In genomic region chr7:63071396-63071795, GRCh38 we compare ENCODE assay signal across 24 cellular contexts.
"Had no signal": no experiment of that assay in that cellular context is flagged by ENCODE, and none has a peak within 500 bp of the region (broad histone marks: within the 10 kb centered on the region; RNA-seq: fewer than 3 reads in every experiment).

No MANE protein-coding gene starts in this region.

- DNase-seq: left ventricle myocardium inferior; midbrain; mucosa of descending colon; naive thymus-derived CD8-positive, alpha-beta T cell; nucleus accumbens; stimulated activated CD4-positive, alpha-beta T cell treated with anti-CD3 and anti-CD28 coated beads, Interleukin-12 subunit alpha, Interleukin-12 subunit beta, amount 100 ng/mL, for 4 hours; stimulated activated CD4-positive, alpha-beta T cell treated with anti-CD3 and anti-CD28 coated beads, Interleukin-15, amount 100 ng/mL, for 24 hours; stimulated activated CD4-positive, alpha-beta T cell treated with anti-CD3 and anti-CD28 coated beads, Interleukin-2, amount 100 ng/mL, for 24 hours; stimulated activated CD4-positive, alpha-beta T cell treated with anti-CD3 and anti-CD28 coated beads, Interleukin-4, amount 100 ng/mL, for 1 hour; stimulated activated naive B cell treated with anti-CD40 and anti-IgM and Interleukin-4, amounts not matched to agents 10 μg/mL and 1 μg/mL and 100 μg/mL, for 72 hours; stimulated activated naive CD8-positive, alpha-beta T cell treated with anti-CD3 and anti-CD28 coated beads, Interleukin-15, Interleukin-2, amounts not matched to agents 100 U/mL and 50 U/mL, for 24 hours; trophoblast cell; uterus had no signal

- H3K36me3 ChIP-seq: left ventricle myocardium inferior, right atrium auricular region, right lobe of liver, suprapubic skin, thoracic aorta, tibial artery, uterus had no signal

- H3K4me1 ChIP-seq: left ventricle myocardium inferior, parathyroid adenoma, right atrium auricular region, right lobe of liver, suprapubic skin, tibial artery, uterus had no signal

- H3K4me1 Mint-ChIP-seq: memory B cell; nephron; neural crest cell; stimulated activated naive B cell treated with anti-CD40 and anti-IgM and Interleukin-4, amounts not matched to agents 10 μg/mL and 1 μg/mL and 100 μg/mL, for 72 hours had no signal

- H3K27ac Mint-ChIP-seq: memory B cell; naive thymus-derived CD8-positive, alpha-beta T cell; nephron; stimulated activated naive B cell treated with anti-CD40 and anti-IgM and Interleukin-4, amounts not matched to agents 10 μg/mL and 1 μg/mL and 100 μg/mL, for 72 hours had no signal

- H3K27ac ChIP-seq: hepatocyte, left ventricle myocardium inferior, parathyroid adenoma, right atrium auricular region, right lobe of liver, skin epidermis, suprapubic skin, thoracic aorta, tibial artery, uterus had no signal

- H3K27me3 ChIP-seq: hepatocyte, right atrium auricular region, right lobe of liver, suprapubic skin, tibial artery, uterus had no signal

- H3K27me3 Mint-ChIP-seq: memory B cell; naive thymus-derived CD8-positive, alpha-beta T cell; stimulated activated naive B cell treated with anti-CD40 and anti-IgM and Interleukin-4, amounts not matched to agents 10 μg/mL and 1 μg/mL and 100 μg/mL, for 72 hours had no signal

- H3K4me3 ChIP-seq: hepatocyte, left ventricle myocardium inferior, mucosa of descending colon, right atrium auricular region, right lobe of liver, skin epidermis, suprapubic skin, thoracic aorta, tibial artery, uterus had no signal

- H3K9me3 ChIP-seq: right lobe of liver, thoracic aorta, uterus had no signal

- H3K4me3 Mint-ChIP-seq: memory B cell; naive thymus-derived CD8-positive, alpha-beta T cell; nephron; neural crest cell; stimulated activated naive B cell treated with anti-CD40 and anti-IgM and Interleukin-4, amounts not matched to agents 10 μg/mL and 1 μg/mL and 100 μg/mL, for 72 hours had no signal

- ATAC-seq: mucosa of descending colon; naive thymus-derived CD8-positive, alpha-beta T cell; right lobe of liver; stimulated activated naive B cell treated with anti-CD40 and anti-IgM and Interleukin-4, amounts not matched to agents 10 μg/mL and 1 μg/mL and 100 μg/mL, for 72 hours; stimulated activated naive CD8-positive, alpha-beta T cell treated with anti-CD3 and anti-CD28 coated beads, Interleukin-15, Interleukin-2, amounts not matched to agents 100 U/mL and 50 U/mL, for 24 hours had no signal
